ENCODE assay signal across 1 cellular context in genomic region chr6:30067460-30068139, GRCh38.
TF ChIP-seq lines count a peak whose summit lies in the region.

No MANE protein-coding gene starts in this region.

TF ChIP-seq in GM12878, 131 proteins besides CTCF, POLR2A, EP300 and RAD21:
- TF ChIP-seq HCFC1 (IDR thresholded peaks at IDR 0.05; ENCODE audit: low read length) (no peak), RFX5 (IDR thresholded peaks at IDR 0.05; ENCODE audit: low read depth, low read length) (no peak), IRF5 (IDR thresholded peaks at IDR 0.05; ENCODE audit: borderline replicate concordance) (peak; percentile 41; the same call in 1 of the 2 replicates), NKRF (conservative IDR thresholded peaks at IDR 0.05) (no peak), MLLT1 (IDR thresholded peaks at IDR 0.05) (0 out of 2 replicates have a peak, but pooled peaks have one; percentile 21), JUND (IDR thresholded peaks at IDR 0.05; ENCODE audit: low read depth, low read length) (no peak), ZZZ3 (IDR thresholded peaks at IDR 0.05; ENCODE audit: control insufficient read depth, insufficient read length, low read depth) (no peak), MEF2B (IDR thresholded peaks at IDR 0.05; ENCODE audit: partially characterized antibody, poor library complexity, severe bottlenecking) (peak; percentile 26), BMI1 (IDR thresholded peaks at IDR 0.05; ENCODE audit: borderline replicate concordance) (peak; percentile 98), ZBTB33 (IDR thresholded peaks at IDR 0.05) (no peak), SMC3 (IDR thresholded peaks at IDR 0.05; ENCODE audit: borderline replicate concordance, low read length) (no peak), GABPA (IDR thresholded peaks at IDR 0.05; ENCODE audit: low read depth) (no peak), HDGF (IDR thresholded peaks at IDR 0.05) (peak; percentile 75), MYB (IDR thresholded peaks at IDR 0.05; ENCODE audit: borderline replicate concordance, low read depth, low read length) (no peak), ZNF384 (IDR thresholded peaks at IDR 0.05; ENCODE audit: borderline replicate concordance, low read depth, low read length) (no peak), YBX1 (IDR thresholded peaks at IDR 0.05) (0 out of 2 replicates have a peak, but pooled peaks have one; percentile 38)
